ENCODE assay signal across 8 cellular contexts in the genomic region with DNA sequence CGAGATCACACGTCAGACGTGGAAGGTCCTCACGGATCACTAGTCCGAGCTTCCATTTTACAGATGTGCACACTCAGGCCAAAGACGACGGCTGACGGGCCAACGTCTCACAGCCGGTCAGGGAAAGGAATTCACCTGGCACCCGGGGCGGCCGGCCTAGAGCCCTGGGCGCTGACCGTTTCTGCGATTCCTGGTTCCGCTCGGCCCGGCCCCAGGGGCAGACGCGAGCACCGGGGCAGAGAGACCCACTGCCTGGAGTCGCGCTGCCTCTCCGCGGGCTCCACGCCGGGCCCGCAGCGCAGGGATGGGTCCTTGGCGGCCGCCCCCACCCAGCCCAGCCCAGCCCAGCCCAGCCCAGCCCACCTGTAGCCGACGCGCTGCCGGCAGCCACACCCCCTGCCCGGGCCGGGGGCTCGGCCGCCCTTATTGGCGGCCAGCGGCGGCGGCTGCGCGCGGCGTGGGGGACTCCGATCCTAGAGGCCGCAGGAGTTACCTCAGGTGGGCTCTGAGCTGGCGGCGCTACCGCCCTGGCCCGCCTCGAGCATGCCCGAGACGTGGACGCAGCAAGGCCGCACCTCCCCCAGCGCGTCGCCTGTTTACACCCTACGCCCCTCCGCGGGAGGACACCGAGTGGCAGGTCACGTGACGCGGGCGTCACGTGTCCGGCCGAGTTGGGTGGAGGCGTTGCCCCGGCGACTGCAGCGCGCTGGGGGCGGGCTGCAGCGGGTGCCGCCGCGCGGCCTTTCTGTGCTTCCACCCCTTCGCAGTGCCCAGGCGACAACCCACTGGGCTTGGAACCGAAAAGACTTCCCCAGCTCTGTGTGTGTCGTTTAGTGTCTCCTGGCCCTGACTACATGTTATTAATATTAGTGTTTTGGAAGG.
DNase-seq lines count a peak whose midpoint lies in the region; ATAC-seq and TF ChIP-seq lines count a peak whose summit lies in the region.

No MANE protein-coding gene starts in this region.

- POLR2A ChIA-PET in Panc1 (lab: Charles Lee), result interaction anchor here (0.5 to 0.7 kb wide), 4 partner anchors 18 to 408 kb away, joined by 3 to 8 read pairs (median 3); no protein-coding TSS in a partner anchor

- peaks cover 6 to 7% of the 10 kb centered on the region in 2 donors for H3K27me3 Mint-ChIP-seq in natural killer cell treated with Interleukin-12 subunit alpha and Interleukin-12 subunit beta and Interleukin-15 and Interleukin-18, amount 100 ng/mL, for 72 hours

- intact Hi-C loops in Panc1 (cut with micrococcal nuclease; ENCODE audit: unreplicated experiment), result loop anchor here (5.0 kb wide), 1 partner anchor 127 kb away; no protein-coding TSS in a partner anchor

- in situ Hi-C loops in KBM-7 (cut with MboI; ENCODE audit: low pct_unique_long_range_greater_than_20kb, low sequenced_read_pairs) (no loop called here), Panc1 (cut with HindIII; ENCODE audit: low pct_unique_long_range_greater_than_20kb, low sequenced_read_pairs) (no loop called here)

- H3K27ac ChIP-seq in Panc1 (ENCODE audit: low read length), result peak overlapping the region; percentile 92

- peaks cover 18% of the 10 kb centered on the region for H3K4me1 ChIP-seq in Panc1 (ENCODE audit: control insufficient read depth, insufficient read depth, low read length)

- CTCF ChIA-PET in Panc1 (lab: Charles Lee), result no interaction called here

- peak overlapping the region; percentile 84 to 87 for H3K4me3 ChIP-seq in Panc1 (ENCODE audit: low read depth in 2 of 2, low read length in 2 of 2)
- peak overlapping the region; percentile 65 for H3K4me3 ChIP-seq in fibroblast of pulmonary artery (replicated peaks; ENCODE audit: low read depth, low read length)

- H3K9me3 Mint-ChIP-seq in natural killer cell treated with Interleukin-12 subunit alpha and Interleukin-12 subunit beta and Interleukin-15 and Interleukin-18, amount 100 ng/mL, for 72 hours, result no peaks in the 10 kb centered on the region

- ATAC-seq in GM21723 (IDR thresholded peaks at IDR 0.05; ENCODE audit: unreplicated experiment), result peak; percentile 93
- ATAC-seq in Panc1, result peak; percentile 96
- peak; percentile 97 for ATAC-seq in natural killer cell treated with Interleukin-12 subunit alpha and Interleukin-12 subunit beta and Interleukin-15 and Interleukin-18, amount 100 ng/mL, for 72 hours

- peaks cover 8% of the 10 kb centered on the region; the same call in 1 of the 2 replicates for H3K9me3 ChIP-seq in Panc1 (ENCODE audit: control insufficient read depth, insufficient read depth, low read depth, low read length)

- peaks cover 32 to 46% of the 10 kb centered on the region in 2 donors for H3K4me1 Mint-ChIP-seq in natural killer cell treated with Interleukin-12 subunit alpha and Interleukin-12 subunit beta and Interleukin-15 and Interleukin-18, amount 100 ng/mL, for 72 hours (ENCODE audit: low read depth in 2 of 2)

- no peaks in the 10 kb centered on the region for H3K36me3 ChIP-seq in Panc1 (ENCODE audit: control insufficient read depth, insufficient read depth, low read length)

- peaks cover 11% of the 10 kb centered on the region for H3K36me3 Mint-ChIP-seq in natural killer cell treated with Interleukin-12 subunit alpha and Interleukin-12 subunit beta and Interleukin-15 and Interleukin-18, amount 100 ng/mL, for 72 hours

- DNase-seq in DMS79 treated with DMSO at 0.1 percent for 48 hours (lab: John Stamatoyannopoulos, UW) (peak; percentile 37), KBM-7 (peak; percentile 92), Panc1 (ENCODE audit: low read depth, low spot score) (peak; percentile 60), fibroblast of pulmonary artery (ENCODE audit: low read depth) (peak; percentile 92)
- peak; percentile 73 to 83 for DNase-seq in activated T-helper 1 cell treated with anti-CD3 and anti-CD28 coated beads, Interleukin-2, amount 50 U/mL, for 16 hours (ENCODE audit: low read depth in 1 of 2, low spot score in 1 of 2)
- DNase-seq in natural killer cell treated with Interleukin-12 subunit alpha and Interleukin-12 subunit beta and Interleukin-15 and Interleukin-18, amount 100 ng/mL, for 72 hours (ENCODE audit: low spot score), result peak; percentile 95
- DNase-seq in stimulated activated naive CD4-positive, alpha-beta T cell treated with Interleukin-2 at 50 U/mL for 16 hours (lab: John Stamatoyannopoulos, UW), result peak; percentile 82

- H3K4me3 Mint-ChIP-seq in natural killer cell treated with Interleukin-12 subunit alpha and Interleukin-12 subunit beta and Interleukin-15 and Interleukin-18, amount 100 ng/mL, for 72 hours, result peak overlapping the region; percentile 76

- no TSS peak for BruUV-seq in Panc1 (replicated peaks; lab: Mats Ljungman, UMichigan)

- H3K27ac Mint-ChIP-seq in natural killer cell treated with Interleukin-12 subunit alpha and Interleukin-12 subunit beta and Interleukin-15 and Interleukin-18, amount 100 ng/mL, for 72 hours, result peak overlapping the region; percentile 56 to 84

- no peaks in the 10 kb centered on the region for H3K27me3 ChIP-seq in Panc1 (ENCODE audit: control insufficient read depth, insufficient read depth, low read length)

- TF ChIP-seq CTCF in Panc1 (IDR thresholded peaks at IDR 0.05), result peak; percentile 34
- no peak for TF ChIP-seq CTCF in fibroblast of pulmonary artery (IDR thresholded peaks at IDR 0.05; ENCODE audit: low read length, missing control alignments)

Comparison
In these comparisons a context has a peak if more than half of its experiments do, and no peak if none do; other contexts are left out.
1. Peak in every context shown above with its lines: DNase-seq, ATAC-seq, H3K4me3 ChIP-seq and H3K27ac ChIP-seq.
2. DNase-seq: peak in every context shown above with its lines; median percentile 95 in natural killer cell treated with Interleukin-12 subunit alpha and Interleukin-12 subunit beta and Interleukin-15 and Interleukin-18, amount 100 ng/mL, for 72 hours; 92 in KBM-7; 92 in fibroblast of pulmonary artery; 82 in stimulated activated naive CD4-positive, alpha-beta T cell treated with Interleukin-2 at 50 U/mL for 16 hours; 78 in activated T-helper 1 cell treated with anti-CD3 and anti-CD28 coated beads, Interleukin-2, amount 50 U/mL, for 16 hours; 60 in Panc1; 37 in DMS79 treated with DMSO at 0.1 percent for 48 hours.